Comparison of ENCODE assay signal across 1 cellular context in the genomic region with DNA sequence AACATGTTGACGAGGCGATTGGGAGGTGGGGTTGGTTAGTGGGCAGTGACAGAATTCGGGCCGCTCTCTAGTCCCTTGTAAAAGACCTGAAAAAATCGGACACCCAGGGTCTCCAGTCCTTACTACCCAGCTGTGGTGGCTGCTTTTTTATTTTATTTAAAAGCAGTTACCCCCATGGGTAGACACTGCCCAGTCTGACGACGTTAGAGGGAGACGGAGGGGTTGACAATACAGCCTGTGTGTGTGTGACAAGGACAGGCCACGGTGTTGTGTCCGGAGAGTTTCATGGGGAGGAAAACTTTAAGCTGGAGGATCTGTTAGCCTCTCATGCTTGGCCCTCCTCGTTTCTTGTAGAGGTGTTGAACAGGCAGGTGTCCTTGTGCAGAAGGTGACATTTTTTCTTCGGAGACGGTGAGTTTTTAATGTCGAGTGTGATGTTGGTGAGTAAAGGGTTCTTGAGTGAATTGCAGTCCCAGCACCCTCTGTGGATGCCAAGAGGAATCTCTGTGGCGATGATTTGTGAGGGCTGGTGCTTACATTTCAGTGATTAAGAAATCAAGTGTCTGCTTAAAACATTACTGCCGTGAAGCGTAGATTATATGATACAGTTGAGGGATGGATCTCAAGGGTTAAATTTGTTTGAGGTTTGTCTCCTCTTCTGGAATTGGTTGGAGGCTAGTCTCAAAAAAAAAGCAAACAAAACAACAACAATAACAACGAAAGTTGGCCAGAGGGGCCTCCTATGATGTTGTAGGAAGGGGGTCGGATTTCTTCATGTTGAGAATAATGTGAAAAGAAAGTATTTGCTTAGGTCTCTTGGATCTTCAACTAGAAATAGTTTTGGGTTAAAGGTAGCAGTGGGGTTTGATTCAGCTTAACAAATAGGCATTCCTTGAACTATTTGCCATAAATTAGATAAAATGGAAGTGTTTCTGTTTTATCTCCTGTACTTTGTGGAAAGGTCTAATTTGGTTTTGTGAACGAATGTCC.
TF ChIP-seq lines count a peak whose summit lies in the region.

No MANE protein-coding gene starts in this region.

TF ChIP-seq in WTC11, 78 proteins besides CTCF, POLR2A, EP300 and RAD21 (continued from another document):
- TF ChIP-seq, protein P1, sequence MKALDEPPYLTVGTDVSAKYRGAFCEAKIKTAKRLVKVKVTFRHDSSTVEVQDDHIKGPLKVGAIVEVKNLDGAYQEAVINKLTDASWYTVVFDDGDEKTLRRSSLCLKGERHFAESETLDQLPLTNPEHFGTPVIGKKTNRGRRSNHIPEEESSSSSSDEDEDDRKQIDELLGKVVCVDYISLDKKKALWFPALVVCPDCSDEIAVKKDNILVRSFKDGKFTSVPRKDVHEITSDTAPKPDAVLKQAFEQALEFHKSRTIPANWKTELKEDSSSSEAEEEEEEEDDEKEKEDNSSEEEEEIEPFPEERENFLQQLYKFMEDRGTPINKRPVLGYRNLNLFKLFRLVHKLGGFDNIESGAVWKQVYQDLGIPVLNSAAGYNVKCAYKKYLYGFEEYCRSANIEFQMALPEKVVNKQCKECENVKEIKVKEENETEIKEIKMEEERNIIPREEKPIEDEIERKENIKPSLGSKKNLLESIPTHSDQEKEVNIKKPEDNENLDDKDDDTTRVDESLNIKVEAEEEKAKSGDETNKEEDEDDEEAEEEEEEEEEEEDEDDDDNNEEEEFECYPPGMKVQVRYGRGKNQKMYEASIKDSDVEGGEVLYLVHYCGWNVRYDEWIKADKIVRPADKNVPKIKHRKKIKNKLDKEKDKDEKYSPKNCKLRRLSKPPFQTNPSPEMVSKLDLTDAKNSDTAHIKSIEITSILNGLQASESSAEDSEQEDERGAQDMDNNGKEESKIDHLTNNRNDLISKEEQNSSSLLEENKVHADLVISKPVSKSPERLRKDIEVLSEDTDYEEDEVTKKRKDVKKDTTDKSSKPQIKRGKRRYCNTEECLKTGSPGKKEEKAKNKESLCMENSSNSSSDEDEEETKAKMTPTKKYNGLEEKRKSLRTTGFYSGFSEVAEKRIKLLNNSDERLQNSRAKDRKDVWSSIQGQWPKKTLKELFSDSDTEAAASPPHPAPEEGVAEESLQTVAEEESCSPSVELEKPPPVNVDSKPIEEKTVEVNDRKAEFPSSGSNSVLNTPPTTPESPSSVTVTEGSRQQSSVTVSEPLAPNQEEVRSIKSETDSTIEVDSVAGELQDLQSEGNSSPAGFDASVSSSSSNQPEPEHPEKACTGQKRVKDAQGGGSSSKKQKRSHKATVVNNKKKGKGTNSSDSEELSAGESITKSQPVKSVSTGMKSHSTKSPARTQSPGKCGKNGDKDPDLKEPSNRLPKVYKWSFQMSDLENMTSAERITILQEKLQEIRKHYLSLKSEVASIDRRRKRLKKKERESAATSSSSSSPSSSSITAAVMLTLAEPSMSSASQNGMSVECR (CRISPR knock-in tag; IDR thresholded peaks at IDR 0.05; ENCODE audit: borderline replicate concordance) = no peak
- TF ChIP-seq MYBL2 (CRISPR knock-in tag; IDR thresholded peaks at IDR 0.05) = no peak
- no peak for TF ChIP-seq ZNF396 (CRISPR knock-in tag; IDR thresholded peaks at IDR 0.05; ENCODE audit: borderline replicate concordance)
- no peak for TF ChIP-seq TP53 (CRISPR knock-in tag; IDR thresholded peaks at IDR 0.05)
- TF ChIP-seq JAZF1 (CRISPR knock-in tag; IDR thresholded peaks at IDR 0.05) = no peak
- TF ChIP-seq ZNF138 (CRISPR knock-in tag; conservative IDR thresholded peaks at IDR 0.05) = no peak
